1 cellular context compared by ENCODE assay signal in the genomic region with DNA sequence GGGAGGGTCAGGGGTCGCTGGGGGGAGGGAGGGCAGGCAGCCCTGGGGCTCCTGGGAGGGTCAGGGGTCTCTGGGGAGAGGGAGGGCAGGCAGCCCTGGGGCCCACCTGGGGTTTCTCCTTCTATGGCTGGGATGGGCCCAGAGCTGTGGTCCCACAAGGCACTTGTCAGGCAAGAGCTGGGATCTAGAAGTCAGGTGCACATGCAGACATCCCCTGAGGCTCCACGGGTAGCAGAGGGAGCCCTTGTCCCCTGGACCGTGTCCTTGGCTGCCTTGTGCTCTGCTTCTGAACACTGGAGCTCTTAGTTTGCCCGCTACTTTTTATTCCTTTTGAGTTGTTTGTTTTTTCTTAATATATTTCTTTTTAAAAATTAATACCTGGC.
TF ChIP-seq lines count a peak whose summit lies in the region.

No MANE protein-coding gene starts in this region.

TF ChIP-seq in H1, 55 proteins besides CTCF, POLR2A, EP300 and RAD21:
- TF ChIP-seq SP2 (IDR thresholded peaks at IDR 0.05; ENCODE audit: low read length) (no peak), RBBP5 (IDR thresholded peaks at IDR 0.05; ENCODE audit: borderline replicate concordance, low read depth, low read length) (no peak), KDM4A (IDR thresholded peaks at IDR 0.05; ENCODE audit: low read depth, low read length, severe bottlenecking) (no peak), EGR1 (IDR thresholded peaks at IDR 0.05; ENCODE audit: borderline replicate concordance, low read depth, low read length) (no peak), FOSL1 (IDR thresholded peaks at IDR 0.05; ENCODE audit: insufficient read depth, low read depth, low read length) (no peak), NRF1 (IDR thresholded peaks at IDR 0.05; ENCODE audit: low read depth, low read length) (no peak), SIX5 (IDR thresholded peaks at IDR 0.05; ENCODE audit: low read depth, low read length) (no peak), CHD1 (IDR thresholded peaks at IDR 0.05; ENCODE audit: low read depth, low read length) (no peak), EZH2 (IDR thresholded peaks at IDR 0.05; ENCODE audit: low read depth, low read length, severe bottlenecking) (no peak), SUZ12 (IDR thresholded peaks at IDR 0.05; ENCODE audit: low read length) (no peak), TCF12 (IDR thresholded peaks at IDR 0.05; ENCODE audit: low read depth, low read length) (no peak), TAF7 (optimal IDR thresholded peaks at IDR 0.05; ENCODE audit: borderline replicate concordance, low read depth, low read length) (no peak), CHD2 (IDR thresholded peaks at IDR 0.05; ENCODE audit: low read length) (no peak), MAFK (IDR thresholded peaks at IDR 0.05; ENCODE audit: low read depth, low read length) (no peak)
- TF ChIP-seq, protein P1, sequence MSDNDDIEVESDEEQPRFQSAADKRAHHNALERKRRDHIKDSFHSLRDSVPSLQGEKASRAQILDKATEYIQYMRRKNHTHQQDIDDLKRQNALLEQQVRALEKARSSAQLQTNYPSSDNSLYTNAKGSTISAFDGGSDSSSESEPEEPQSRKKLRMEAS (IDR thresholded peaks at IDR 0.05), result no peak
- TF ChIP-seq, protein P2, sequence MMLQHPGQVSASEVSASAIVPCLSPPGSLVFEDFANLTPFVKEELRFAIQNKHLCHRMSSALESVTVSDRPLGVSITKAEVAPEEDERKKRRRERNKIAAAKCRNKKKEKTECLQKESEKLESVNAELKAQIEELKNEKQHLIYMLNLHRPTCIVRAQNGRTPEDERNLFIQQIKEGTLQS (IDR thresholded peaks at IDR 0.05; ENCODE audit: insufficient read depth, low read depth, low read length), result no peak
